16 cellular contexts compared by ENCODE assay signal in the genomic region with DNA sequence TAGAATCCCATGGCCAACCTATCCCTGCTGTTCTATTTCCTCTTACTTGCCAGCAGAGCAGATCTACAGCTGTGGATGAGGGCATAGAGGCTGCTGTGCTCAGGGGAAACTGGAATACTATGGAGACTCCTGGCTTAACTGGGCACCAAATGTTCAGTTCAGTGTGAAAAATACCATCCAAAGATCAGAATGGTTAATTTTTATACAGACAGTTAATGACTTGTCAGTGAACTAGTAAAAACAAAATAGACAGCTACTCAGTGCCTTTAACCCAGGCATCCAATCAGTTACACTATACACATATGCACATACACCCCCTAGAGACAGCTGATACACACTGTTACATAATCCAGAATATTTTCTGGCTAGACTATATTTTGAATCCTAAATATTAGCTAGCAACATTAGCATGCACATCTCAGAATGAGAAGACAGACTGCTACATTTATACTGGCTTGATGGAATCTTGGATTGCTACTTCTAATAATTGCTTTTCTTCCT. TPM values are rescaled to one million over a fixed set of nuclear protein-coding genes. Genes with fewer than 3 reads are reported as not detected.
DNase-seq lines count a peak whose midpoint lies in the region; ATAC-seq, FAIRE-seq and TF ChIP-seq lines count a peak whose summit lies in the region.
"Had no signal": no experiment of that assay in that cellular context is flagged by ENCODE, and none has a peak within 500 bp of the region (broad histone marks: within the 10 kb centered on the region; RNA-seq: fewer than 3 reads in every experiment).

No MANE protein-coding gene starts in this region.

- H3K27me3 ChIP-seq in K562 (ENCODE audit: control insufficient read depth in 2 of 2, insufficient read depth in 2 of 2, low read length in 2 of 2): peaks cover 0 to 17% of the 10 kb centered on the region in 2 experiments; a peak in 1 of 5 replicates
- H3K27me3 ChIP-seq in mesenchymal stem cell (ENCODE audit: control insufficient read depth in 1 of 2, insufficient read depth in 1 of 2, low read length in 2 of 2): no peaks in the 10 kb centered on the region
- H3K27me3 ChIP-seq: BE2C had no signal

- no peak overlapping the region for H4K8ac ChIP-seq in mesenchymal stem cell (ENCODE audit: low read length)

- no peak overlapping the region for H3K4ac ChIP-seq in mesenchymal stem cell (ENCODE audit: low read depth in 1 of 2, low read length in 2 of 2)

- no peak overlapping the region for H2AK5ac ChIP-seq in mesenchymal stem cell (ENCODE audit: low read length, severe bottlenecking)

- no peaks in the 10 kb centered on the region for H3K79me2 ChIP-seq in K562 (ENCODE audit: control insufficient read depth, insufficient read depth, low read length)

- H4K20me1 ChIP-seq in K562 (replicated peaks; ENCODE audit: control insufficient read depth, insufficient read depth, low read length): no peaks in the 10 kb centered on the region

- peak in 1 of 2 experiments; percentile 43; a peak in 2 of 4 replicates for TF ChIP-seq RAD21 in K562 (CRISPR knock-in tag; conservative IDR thresholded peaks at IDR 0.05 in 1 of 2, IDR thresholded peaks at IDR 0.05 in 1 of 2)

- no peak for TF ChIP-seq EP300 in K562 (IDR thresholded peaks at IDR 0.05; ENCODE audit: low read length)

- ATAC-seq in K562: peak; percentile 55; the same call in 1 of the 3 replicates
- ATAC-seq in stimulated activated effector memory CD8-positive, alpha-beta T cell treated with anti-CD3 and anti-CD28 coated beads, Interleukin-12 subunit alpha, Interleukin-12 subunit beta, amount 100 ng/mL, for 72 hours: no peak
- no peak for ATAC-seq in activated T-cell treated with anti-CD3 and anti-CD28 coated beads, Interleukin-2, amount 50 U/mL, for 72 hours (replicated peaks in 1 of 2)
- ATAC-seq in WTC11: no peak
- ATAC-seq: CD8-positive, alpha-beta T cell; HepG2 had no signal

- TF ChIP-seq CTCF in K562 (IDR thresholded peaks at IDR 0.05 in 2 of 3, conservative IDR thresholded peaks at IDR 0.05 in 1 of 3; ENCODE audit: insufficient read depth in 2 of 3, low read depth in 1 of 3, low read length in 3 of 3): peak in 1 of 3 experiments; percentile 11; a peak in 1 of 6 replicates
- TF ChIP-seq CTCF in WTC11 (IDR thresholded peaks at IDR 0.05): no peak

- in situ Hi-C loops in Caki2 (cut with HindIII; ENCODE audit: low pct_unique_long_range_greater_than_20kb, low sequenced_read_pairs): no loop called here
- in situ Hi-C loops in K562 (cut with MboI): no loop called here

- POLR2A ChIA-PET in K562 (lab: Yijun Ruan, JAX): interaction anchor here (1.0 kb wide), 1 partner anchor 16 kb away, joined by 3 read pairs; no protein-coding TSS in a partner anchor
- POLR2A ChIA-PET in WTC11 (lab: Charles Lee): no interaction called here

- no peak overlapping the region for H2BK15ac ChIP-seq in mesenchymal stem cell (ENCODE audit: low read depth, poor library complexity, severe bottlenecking)

- TF ChIP-seq POLR2A in K562 (conservative IDR thresholded peaks at IDR 0.05): no peak

- H3K4me1 Mint-ChIP-seq in stimulated activated effector memory CD8-positive, alpha-beta T cell treated with anti-CD3 and anti-CD28 coated beads, Interleukin-12 subunit alpha, Interleukin-12 subunit beta, amount 100 ng/mL, for 72 hours: peaks cover 46% of the 10 kb centered on the region
- H3K4me1 Mint-ChIP-seq in activated T-cell treated with anti-CD3 and anti-CD28 coated beads, Interleukin-2, amount 50 U/mL, for 72 hours (ENCODE audit: low read depth): peaks cover 37% of the 10 kb centered on the region
- H3K4me1 Mint-ChIP-seq in WTC11: no peaks in the 10 kb centered on the region

- peaks cover 7% of the 10 kb centered on the region for H3K9me3 Mint-ChIP-seq in stimulated activated effector memory CD8-positive, alpha-beta T cell treated with anti-CD3 and anti-CD28 coated beads, Interleukin-12 subunit alpha, Interleukin-12 subunit beta, amount 100 ng/mL, for 72 hours
- H3K9me3 Mint-ChIP-seq in activated T-cell treated with anti-CD3 and anti-CD28 coated beads, Interleukin-2, amount 50 U/mL, for 72 hours: peaks cover 9 to 10% of the 10 kb centered on the region in 2 donors
- peaks cover 24% of the 10 kb centered on the region for H3K9me3 Mint-ChIP-seq in WTC11

- no peak overlapping the region for H3K14ac ChIP-seq in mesenchymal stem cell (ENCODE audit: low read length in 2 of 2)

- H3K27me3 Mint-ChIP-seq in activated T-cell treated with anti-CD3 and anti-CD28 coated beads, Interleukin-2, amount 50 U/mL, for 72 hours (ENCODE audit: low read depth): no peaks in the 10 kb centered on the region
- peaks cover 6% of the 10 kb centered on the region; the same call in 1 of the 2 replicates for H3K27me3 Mint-ChIP-seq in WTC11 (ENCODE audit: low read depth)

- H3K9me1 ChIP-seq in K562 (ENCODE audit: control insufficient read depth, insufficient read depth, low read length): no peaks in the 10 kb centered on the region

- H2AFZ ChIP-seq in K562 (ENCODE audit: low read depth, low read length) (no peak overlapping the region), mesenchymal stem cell (ENCODE audit: low read depth, low read length) (no peak overlapping the region)

- H2BK120ac ChIP-seq in mesenchymal stem cell (ENCODE audit: low read depth, low read length): no peak overlapping the region

- H3K4me1 ChIP-seq in K562 (replicated peaks in 1 of 2; ENCODE audit: control insufficient read depth in 2 of 2, insufficient read depth in 2 of 2, low read length in 2 of 2) (no peaks in the 10 kb centered on the region), mesenchymal stem cell (ENCODE audit: control insufficient read depth, insufficient read depth, low read depth, low read length) (peaks cover 1% of the 10 kb centered on the region)
- H3K4me1 ChIP-seq: BE2C had no signal

- peaks cover 12% of the 10 kb centered on the region for H3K36me3 Mint-ChIP-seq in stimulated activated effector memory CD8-positive, alpha-beta T cell treated with anti-CD3 and anti-CD28 coated beads, Interleukin-12 subunit alpha, Interleukin-12 subunit beta, amount 100 ng/mL, for 72 hours
- peaks cover 10 to 21% of the 10 kb centered on the region in 2 donors for H3K36me3 Mint-ChIP-seq in activated T-cell treated with anti-CD3 and anti-CD28 coated beads, Interleukin-2, amount 50 U/mL, for 72 hours (ENCODE audit: insufficient read depth in 2 of 2)
- H3K36me3 Mint-ChIP-seq in WTC11: peaks cover 4% of the 10 kb centered on the region; the same call in 1 of the 2 replicates

- no peak overlapping the region for H4K91ac ChIP-seq in mesenchymal stem cell (ENCODE audit: low read length)

- H3K4me3 ChIP-seq in K562: no peak overlapping the region
- H3K4me3 ChIP-seq in mesenchymal stem cell (ENCODE audit: insufficient read depth in 1 of 2, low read depth in 1 of 2, low read length in 2 of 2): no peak overlapping the region

- DNase-seq in Caki2 (ENCODE audit: low read depth) (peak; percentile 23), NAMALWA (ENCODE audit: low spot score) (peak; percentile 35), K562 (ENCODE audit: extremely low read depth in 1 of 4, low spot score in 3 of 4) (no peak), mesenchymal stem cell (no peak), NCI-H1417 treated with DMSO at 0.1 percent for 48 hours (lab: John Stamatoyannopoulos, UW) (no peak), WTC11 (ENCODE audit: low spot score) (no peak)
- no peak for DNase-seq in stimulated activated effector memory CD8-positive, alpha-beta T cell treated with anti-CD3 and anti-CD28 coated beads, Interleukin-12 subunit alpha, Interleukin-12 subunit beta, amount 100 ng/mL, for 72 hours (ENCODE audit: low spot score in 2 of 2)
- DNase-seq in activated T-cell treated with anti-CD3 and anti-CD28 coated beads, Interleukin-2, amount 50 U/mL, for 72 hours: no peak
- DNase-seq: BE2C; CD8-positive, alpha-beta T cell; DMS 273 treated with DMSO at 0.1 percent for 48 hours; H7; NCI-H1048; NCI-H1694; SIG-M5 had no signal

- H3K4me3 Mint-ChIP-seq in stimulated activated effector memory CD8-positive, alpha-beta T cell treated with anti-CD3 and anti-CD28 coated beads, Interleukin-12 subunit alpha, Interleukin-12 subunit beta, amount 100 ng/mL, for 72 hours: no peak overlapping the region
- no peak overlapping the region for H3K4me3 Mint-ChIP-seq in activated T-cell treated with anti-CD3 and anti-CD28 coated beads, Interleukin-2, amount 50 U/mL, for 72 hours
- H3K4me3 Mint-ChIP-seq in WTC11: no peak overlapping the region
- H3K4me3 Mint-ChIP-seq: CD8-positive, alpha-beta T cell had no signal

- no TSS peak for BruUV-seq in K562 (replicated peaks; lab: Mats Ljungman, UMichigan)

- no peak overlapping the region for H3K27ac ChIP-seq in K562 (ENCODE audit: extremely low read depth, low read depth, low read length)
- peak overlapping the region; percentile 52 for H3K27ac ChIP-seq in mesenchymal stem cell (ENCODE audit: low read length, poor library complexity, severe bottlenecking)

- CTCF ChIA-PET in K562 (lab: Yijun Ruan, JAX; ENCODE audit: low intra/inter-chr PET ratio) (no interaction called here), WTC11 (lab: Charles Lee) (no interaction called here)

- H3K9me3 ChIP-seq in K562 (replicated peaks; ENCODE audit: control insufficient read depth, insufficient read depth, low read depth, low read length): no peaks in the 10 kb centered on the region
- H3K9me3 ChIP-seq in mesenchymal stem cell (ENCODE audit: control insufficient read depth, low read length): peaks cover 10% of the 10 kb centered on the region
- H3K9me3 ChIP-seq: BE2C had no signal

- no peak overlapping the region for H3K23ac ChIP-seq in mesenchymal stem cell (ENCODE audit: low read length in 2 of 2)

- FAIRE-seq in K562 (lab: Jason Lieb, UNC): no peak
- FAIRE-seq: HepG2 had no signal

- no peak overlapping the region for H3K4me2 ChIP-seq in K562 (ENCODE audit: insufficient read depth, low read length)
- no peak overlapping the region for H3K4me2 ChIP-seq in mesenchymal stem cell (ENCODE audit: low read length, poor library complexity, severe bottlenecking)

- intact Hi-C loops in K562 (cut with micrococcal nuclease): no loop called here

- no peak overlapping the region for H3K27ac Mint-ChIP-seq in stimulated activated effector memory CD8-positive, alpha-beta T cell treated with anti-CD3 and anti-CD28 coated beads, Interleukin-12 subunit alpha, Interleukin-12 subunit beta, amount 100 ng/mL, for 72 hours
- H3K27ac Mint-ChIP-seq in activated T-cell treated with anti-CD3 and anti-CD28 coated beads, Interleukin-2, amount 50 U/mL, for 72 hours: no peak overlapping the region
- no peak overlapping the region for H3K27ac Mint-ChIP-seq in WTC11
- H3K27ac Mint-ChIP-seq: CD8-positive, alpha-beta T cell had no signal

- peaks cover 42% of the 10 kb centered on the region for H3K79me1 ChIP-seq in mesenchymal stem cell (replicated peaks; ENCODE audit: low read length, poor library complexity, severe bottlenecking)

- H3K9ac ChIP-seq in K562 (ENCODE audit: insufficient read depth in 1 of 2, low read depth in 2 of 2, low read length in 2 of 2) (no peak overlapping the region), mesenchymal stem cell (ENCODE audit: low read length) (no peak overlapping the region)

- no peak overlapping the region for H2BK5ac ChIP-seq in mesenchymal stem cell (ENCODE audit: low read depth, low read length, poor library complexity, severe bottlenecking)

- no peak overlapping the region for H2BK12ac ChIP-seq in mesenchymal stem cell (ENCODE audit: low read length in 2 of 2)

- no peaks in the 10 kb centered on the region for H3K36me3 ChIP-seq in K562 (ENCODE audit: control insufficient read depth, insufficient read depth, low read length)
- peaks cover 4 to 59% of the 10 kb centered on the region in 2 experiments for H3K36me3 ChIP-seq in mesenchymal stem cell (ENCODE audit: control insufficient read depth in 1 of 2, insufficient read depth in 2 of 2, low read depth in 1 of 2, low read length in 2 of 2)
- H3K36me3 ChIP-seq: BE2C had no signal

- H3K18ac ChIP-seq in mesenchymal stem cell (ENCODE audit: low read depth in 1 of 2, low read length in 2 of 2): no peak overlapping the region

RNA-seq across cellular contexts. Expression of a gene that starts 59.1 kb away (rescaled TPM):
- 0.61 and 3.5 TPM in 2 replicates for total RNA-seq in Caki2 (2014; rRNA removed; shearing (Covaris generic); ENCODE audit: low replicate concordance)
- total RNA-seq in K562 (2011; cell fraction: chromatin; rRNA removed; ENCODE audit: low replicate concordance): 1.3 and 2.3 TPM in 2 replicates
- 0.33 and 0.39 TPM in 2 replicates for total RNA-seq in K562 (2011; cell fraction: nucleolus; rRNA removed)
- total RNA-seq in K562 (2011; cell fraction: nucleoplasm; rRNA removed): 0.95 and 1.4 TPM in 2 replicates
- 0.49 and 2.4 TPM in 2 replicates for total RNA-seq in K562 (2014; rRNA removed)
- total RNA-seq in K562 (2014; rRNA removed; fragmentation: Illumina TruSeq; extraction: Trizol): 2.4 TPM in 2 replicates
- 4.9 and 5.8 TPM in 2 replicates for total RNA-seq in K562 (2015; rRNA removed; fragmentation: Illumina TruSeq; extraction: Trizol)
- total RNA-seq in K562 (2021): 3.8 and 4.9 TPM in 2 replicates
- polyA plus RNA-seq in K562 (2011; rRNA removed): 0.54 and 3.7 TPM in 2 replicates
- polyA plus RNA-seq in K562 (2011; cell fraction: cytosol; rRNA removed): 0.42 and 2.4 TPM in 2 replicates
- 0.75 and 3.5 TPM in 2 replicates for polyA plus RNA-seq in K562 (2011; cell fraction: nucleus; rRNA removed)
- 6.6 and 14.1 TPM in 2 replicates for polyA plus RNA-seq in K562 (2012)
- 3.0 and 3.6 TPM in 2 replicates for polyA plus RNA-seq in K562 (2014; fragmentation: Illumina TruSeq; extraction: Trizol)
- polyA plus RNA-seq in K562 (2014; fragmentation: Nextera tagmentation; extraction: Ambion mirVana): under 1 TPM; 0.61 to 0.92 TPM
- 1.8 and 2.5 TPM in 2 replicates for polyA plus RNA-seq in K562 (2014; rRNA removed)
- polyA minus RNA-seq in K562 (2011; rRNA and poly(A)+ RNA removed): 0.32 and 4.6 TPM in 2 replicates
- polyA minus RNA-seq in K562 (2011; cell fraction: cytosol; rRNA and poly(A)+ RNA removed): 0.48 and 2.4 TPM in 2 replicates
- 0.27 and 5.9 TPM in 2 replicates for polyA minus RNA-seq in K562 (2011; cell fraction: nucleus; rRNA and poly(A)+ RNA removed)
- polyA plus RNA-seq in mesenchymal stem cell (2013, experiment 1 of 2): 52.6 TPM
- polyA plus RNA-seq in mesenchymal stem cell (2013, experiment 2 of 2): 53.6 TPM
- total RNA-seq in activated T-cell treated with anti-CD3 and anti-CD28 coated beads, Interleukin-2, amount 50 U/mL, for 72 hours: 100 to 1,000 TPM; 198 to 237 TPM
- total RNA-seq in WTC11 (2021): 6.4 to 6.7 TPM (median 6.4 TPM) in 3 replicates
- total RNA-seq: HepG2 had no signal

Comparison
In these comparisons a context has a peak if more than half of its experiments do, and no peak if none do; other contexts are left out.
1. DNase-seq: peak in Caki2 (single experiment) and NAMALWA (single experiment); none in K562 (0 of 4), mesenchymal stem cell (single experiment), NCI-H1417 treated with DMSO at 0.1 percent for 48 hours (single experiment), stimulated activated effector memory CD8-positive, alpha-beta T cell treated with anti-CD3 and anti-CD28 coated beads, Interleukin-12 subunit alpha, Interleukin-12 subunit beta, amount 100 ng/mL, for 72 hours (0 of 2), activated T-cell treated with anti-CD3 and anti-CD28 coated beads, Interleukin-2, amount 50 U/mL, for 72 hours (0 of 2) and WTC11 (single experiment).
2. RNA of a gene that starts 59.1 kb away (total RNA-seq): 198 to 237 TPM in activated T-cell treated with anti-CD3 and anti-CD28 coated beads, Interleukin-2, amount 50 U/mL, for 72 hours; 6.4 to 6.7 TPM in WTC11, 0.33 to 5.8 TPM in K562 and 0.61 to 3.5 TPM in Caki2; every median in the first group is over 10 times any median in the second.